In the genomic region with DNA sequence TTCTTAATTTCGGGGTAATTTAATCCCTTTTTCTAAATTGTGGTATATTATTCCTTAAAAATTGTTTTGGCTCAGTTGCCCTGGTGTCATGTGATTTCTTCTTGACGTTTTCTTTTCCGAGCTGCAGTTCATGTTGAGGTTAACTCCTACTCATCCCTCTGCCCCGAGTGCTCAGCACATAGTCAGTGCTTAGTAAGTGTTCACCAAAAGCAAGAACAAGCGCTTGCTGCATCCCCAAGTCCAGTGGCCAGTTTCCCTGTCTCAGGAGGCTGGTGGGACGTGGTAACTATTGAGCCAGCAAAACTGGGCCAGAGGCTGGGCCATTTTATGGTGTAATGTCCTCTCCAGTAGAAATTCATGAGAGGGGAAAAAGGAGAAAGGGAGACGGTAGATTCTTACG, we compare ENCODE assay signal across 23 cellular contexts. TPM values are rescaled to one million over a fixed set of nuclear protein-coding genes. Genes with fewer than 3 reads are reported as not detected.
DNase-seq lines count a peak whose midpoint lies in the region; ATAC-seq and TF ChIP-seq lines count a peak whose summit lies in the region.
"Had no signal": no experiment of that assay in that cellular context is flagged by ENCODE, and none has a peak within 500 bp of the region (broad histone marks: within the 10 kb centered on the region; RNA-seq: fewer than 3 reads in every experiment).

No MANE protein-coding gene starts in this region.

- ATAC-seq in GM23338 (no peak), activated B cell treated with CpG ODN at 0.5 μM for 24 hours (ENCODE audit: low read depth) (no peak)
- ATAC-seq: CD8-positive, alpha-beta T cell; effector memory CD8-positive, alpha-beta T cell had no signal

- H3K4me1 Mint-ChIP-seq in GM23338 (peaks cover 55% of the 10 kb centered on the region), activated B cell treated with CpG ODN at 0.5 μM for 24 hours (peaks cover 83% of the 10 kb centered on the region), glutamatergic neuron (ENCODE audit: low read depth, unreplicated experiment) (peaks cover 58% of the 10 kb centered on the region)
- no peaks in the 10 kb centered on the region for H3K4me1 Mint-ChIP-seq in CD4-positive, alpha-beta memory T cell

- peaks cover 30% of the 10 kb centered on the region for H4K20me1 ChIP-seq in GM23338 (replicated peaks; ENCODE audit: insufficient read depth)

- CTCF ChIA-PET in activated B cell treated with CpG ODN at 0.5 μM for 24 hours (lab: Charles Lee) = no interaction called here
- CTCF ChIA-PET in CD4-positive, alpha-beta memory T cell (lab: Charles Lee; ENCODE audit: partially characterized antibody) = no interaction called here

- no peaks in the 10 kb centered on the region for H3K9me2 ChIP-seq in GM23338 (ENCODE audit: insufficient read depth)

- intact Hi-C loops in activated B cell treated with CpG ODN at 0.5 μM for 24 hours (cut with micrococcal nuclease) (loop anchor here (1.0 kb wide), 1 partner anchor 8 kb away; no protein-coding TSS in a partner anchor), spleen (cut with DNase I; ENCODE audit: low total_unique reads) (no loop called here)
- intact Hi-C loops in CD4-positive, alpha-beta memory T cell (cut with micrococcal nuclease) = no loop called here

- H3K4me2 ChIP-seq in GM23338 = no peak overlapping the region

- H3K9me3 Mint-ChIP-seq in GM23338 = peaks cover 10% of the 10 kb centered on the region; the same call in 2 of the 3 replicates
- peaks cover 5% of the 10 kb centered on the region for H3K9me3 Mint-ChIP-seq in activated B cell treated with CpG ODN at 0.5 μM for 24 hours
- peaks cover 23% of the 10 kb centered on the region for H3K9me3 Mint-ChIP-seq in glutamatergic neuron (ENCODE audit: unreplicated experiment)
- peaks cover 0 to 6% (median under 1%) of the 10 kb centered on the region in 8 donors for H3K9me3 Mint-ChIP-seq in CD4-positive, alpha-beta memory T cell
- H3K9me3 Mint-ChIP-seq: activated naive CD4-positive, alpha-beta T cell treated with anti-CD3 and anti-CD28 coated beads for 36 hours had no signal

- H3K9me3 ChIP-seq in stomach smooth muscle (ENCODE audit: control insufficient read depth in 2 of 2, low read length in 2 of 2) (peaks cover 0 to 3% of the 10 kb centered on the region in 2 donors), spleen (peaks cover 0 to 11% (median 7%) of the 10 kb centered on the region in 8 donors)
- peaks cover 0 to 2% of the 10 kb centered on the region in 2 donors for H3K9me3 ChIP-seq in CD4-positive, alpha-beta memory T cell (ENCODE audit: control insufficient read depth in 1 of 2, low read length in 2 of 2)
- H3K9me3 ChIP-seq: colonic mucosa, Peyer's patch had no signal

- H2AFZ ChIP-seq in GM23338 = no peak overlapping the region

- H3K4me3 Mint-ChIP-seq in GM23338 (no peak overlapping the region), activated B cell treated with CpG ODN at 0.5 μM for 24 hours (no peak overlapping the region), glutamatergic neuron (ENCODE audit: unreplicated experiment) (peak overlapping the region; percentile 57)
- H3K4me3 Mint-ChIP-seq in CD4-positive, alpha-beta memory T cell = no peak overlapping the region
- H3K4me3 Mint-ChIP-seq: activated naive CD4-positive, alpha-beta T cell treated with anti-CD3 and anti-CD28 coated beads for 36 hours; CD8-positive, alpha-beta T cell; effector memory CD8-positive, alpha-beta T cell had no signal

- WGBS in spleen, 5 donors = 78 to 90% (median 83%) methylated on average over 8 of the region's 8 CpGs

- H3K79me2 ChIP-seq in GM23338 (replicated peaks; ENCODE audit: insufficient read depth) = peaks cover 100% of the 10 kb centered on the region

- no peak for TF ChIP-seq POLR2A in spleen (IDR thresholded peaks at IDR 0.05)

- no peaks in the 10 kb centered on the region for H3F3A ChIP-seq in GM23338 (replicated peaks; ENCODE audit: low read depth)

- H3K27ac Mint-ChIP-seq in GM23338 (peak overlapping the region; percentile 48; the same call in 1 of the 2 replicates), activated B cell treated with CpG ODN at 0.5 μM for 24 hours (peak overlapping the region; percentile 85), glutamatergic neuron (ENCODE audit: unreplicated experiment) (peak overlapping the region; percentile 99)
- H3K27ac Mint-ChIP-seq in CD4-positive, alpha-beta memory T cell = no peak overlapping the region
- H3K27ac Mint-ChIP-seq: activated naive CD4-positive, alpha-beta T cell treated with anti-CD3 and anti-CD28 coated beads for 36 hours; CD8-positive, alpha-beta T cell had no signal

- no peak overlapping the region for H3K27ac ChIP-seq in GM23338 (ENCODE audit: low read depth)
- H3K27ac ChIP-seq in stomach smooth muscle (ENCODE audit: low read length) = peak overlapping the region; percentile 68
- peak overlapping the region in 1 of 8 donors; percentile 84 for H3K27ac ChIP-seq in spleen
- H3K27ac ChIP-seq in CD4-positive, alpha-beta memory T cell (ENCODE audit: low read depth, low read length) = no peak overlapping the region
- H3K27ac ChIP-seq: SJCRH30 had no signal

- H3K4me3 ChIP-seq in GM23338 (no peak overlapping the region), stomach smooth muscle (ENCODE audit: low read length in 2 of 2) (no peak overlapping the region), spleen (no peak overlapping the region)
- H3K4me3 ChIP-seq in CD4-positive, alpha-beta memory T cell (ENCODE audit: low read length in 2 of 2) = no peak overlapping the region
- H3K4me3 ChIP-seq: colonic mucosa, Peyer's patch, SJCRH30 had no signal

- no peak overlapping the region for H3K9ac ChIP-seq in stomach smooth muscle (ENCODE audit: low read length in 2 of 2)

- POLR2A ChIA-PET in activated B cell treated with CpG ODN at 0.5 μM for 24 hours (lab: Charles Lee) = interaction anchor here (2.7 kb wide), 1 partner anchor 11 kb away, joined by 31 read pairs; no protein-coding TSS in a partner anchor
- POLR2A ChIA-PET in CD4-positive, alpha-beta memory T cell (lab: Charles Lee; ENCODE audit: partially characterized antibody) = no interaction called here

- no peak for TF ChIP-seq CTCF in GM23338 (conservative IDR thresholded peaks at IDR 0.05; ENCODE audit: low read depth in 2 of 2)
- TF ChIP-seq CTCF in activated B cell treated with CpG ODN at 0.5 μM for 24 hours (IDR thresholded peaks at IDR 0.05) = no peak
- no peak for TF ChIP-seq CTCF in glutamatergic neuron (IDR thresholded peaks at IDR 0.05; ENCODE audit: partially characterized antibody, unreplicated experiment)
- TF ChIP-seq CTCF in spleen (IDR thresholded peaks at IDR 0.05 in 8 of 11, conservative IDR thresholded peaks at IDR 0.05 in 3 of 11) = no peak

- H3K4me1 ChIP-seq in GM23338 (ENCODE audit: insufficient read depth) = peaks cover 36% of the 10 kb centered on the region
- H3K4me1 ChIP-seq in stomach smooth muscle (ENCODE audit: control insufficient read depth, insufficient read depth, low read length) = peaks cover 29% of the 10 kb centered on the region
- H3K4me1 ChIP-seq in spleen = peaks cover 13 to 69% (median 49%) of the 10 kb centered on the region in 6 donors
- H3K4me1 ChIP-seq in CD4-positive, alpha-beta memory T cell (ENCODE audit: insufficient read depth, low read length) = no peaks in the 10 kb centered on the region
- H3K4me1 ChIP-seq: SJCRH30 had no signal

- H3K36me3 Mint-ChIP-seq in GM23338 (ENCODE audit: low read depth) (peaks cover 20% of the 10 kb centered on the region), activated B cell treated with CpG ODN at 0.5 μM for 24 hours (ENCODE audit: low read depth) (peaks cover 15% of the 10 kb centered on the region), glutamatergic neuron (ENCODE audit: unreplicated experiment) (peaks cover 13% of the 10 kb centered on the region)
- H3K36me3 Mint-ChIP-seq in CD4-positive, alpha-beta memory T cell = peaks cover 0 to 3% of the 10 kb centered on the region in 2 donors
- H3K36me3 Mint-ChIP-seq: CD8-positive, alpha-beta T cell had no signal

- H3K36me3 ChIP-seq in GM23338 (ENCODE audit: insufficient read depth) = no peaks in the 10 kb centered on the region
- H3K36me3 ChIP-seq in stomach smooth muscle (ENCODE audit: control insufficient read depth in 2 of 2, insufficient read depth in 2 of 2, low read length in 2 of 2) = no peaks in the 10 kb centered on the region
- no peaks in the 10 kb centered on the region for H3K36me3 ChIP-seq in spleen
- H3K36me3 ChIP-seq in CD4-positive, alpha-beta memory T cell (ENCODE audit: insufficient read depth, low read length) = no peaks in the 10 kb centered on the region
- H3K36me3 ChIP-seq: colonic mucosa, Peyer's patch, SJCRH30 had no signal

- DNase-seq in GM23338 (ENCODE audit: low spot score) (no peak), activated B cell treated with CpG ODN at 0.5 μM for 24 hours (no peak), glutamatergic neuron (no peak), spleen (no peak), LoVo (ENCODE audit: low spot score) (no peak)
- no peak for DNase-seq in CD4-positive, alpha-beta memory T cell
- DNase-seq: activated CD4-positive, alpha-beta T cell treated with anti-CD3 and anti-CD28 coated beads for 48 hours; activated naive CD4-positive, alpha-beta T cell treated with anti-CD3 and anti-CD28 coated beads for 36 hours; amniotic stem cell; CD8-positive, alpha-beta T cell; colonic mucosa; DMS53; effector memory CD8-positive, alpha-beta T cell; GDM1; GOT3; kidney; MV-4-11; NCI-H187; NCI-H524 treated with DMSO at 0.1 percent for 48 hours; NK-92 treated with Interleukin-12 subunit alpha and Interleukin-12 subunit beta, amount 100 ng/mL, for 24 hours; Peyer's patch; SJCRH30 had no signal

- no peaks in the 10 kb centered on the region for H3K27me3 ChIP-seq in GM23338 (ENCODE audit: insufficient read depth)
- no peaks in the 10 kb centered on the region for H3K27me3 ChIP-seq in stomach smooth muscle (ENCODE audit: control insufficient read depth in 1 of 2, insufficient read depth in 2 of 2, low read length in 2 of 2)
- H3K27me3 ChIP-seq in spleen (replicated peaks in 1 of 7) = no peaks in the 10 kb centered on the region
- H3K27me3 ChIP-seq in CD4-positive, alpha-beta memory T cell (ENCODE audit: insufficient read depth, low read length) = no peaks in the 10 kb centered on the region
- H3K27me3 ChIP-seq: colonic mucosa, Peyer's patch, SJCRH30 had no signal

- peaks cover 5% of the 10 kb centered on the region for H3K27me3 Mint-ChIP-seq in GM23338 (ENCODE audit: insufficient read depth, low read depth, poor library complexity)
- no peaks in the 10 kb centered on the region for H3K27me3 Mint-ChIP-seq in activated B cell treated with CpG ODN at 0.5 μM for 24 hours
- H3K27me3 Mint-ChIP-seq in glutamatergic neuron (ENCODE audit: unreplicated experiment) = peaks cover 5% of the 10 kb centered on the region
- H3K27me3 Mint-ChIP-seq in CD4-positive, alpha-beta memory T cell = peaks cover 1 to 8% of the 10 kb centered on the region in 2 donors

TF ChIP-seq in GM23338, 12 proteins besides CTCF, POLR2A, EP300 and RAD21 (continues in another document):
- TF ChIP-seq JUNB (IDR thresholded peaks at IDR 0.05; ENCODE audit: unreplicated experiment) = no peak

RNA-seq across cellular contexts. Expression of a gene that starts 23.3 kb away (rescaled TPM):
- total RNA-seq in GM23338 (2014; rRNA removed; shearing (Covaris generic)) = 83.7 and 113 TPM in 2 replicates
- 13.8 and 14.9 TPM in 2 replicates for polyA plus RNA-seq in GM23338 (2016; fragmentation: Nextera tagmentation; extraction: Ambion mirVana)
- 191 and 223 TPM in 2 replicates for total RNA-seq in activated B cell treated with CpG ODN at 0.5 μM for 24 hours
- total RNA-seq in glutamatergic neuron (ENCODE audit: unreplicated experiment) = 281 TPM
- total RNA-seq in spleen = 100 to 1,000 TPM; 139 to 280 (median 214) TPM
- 10 to 100 TPM; 21.5 to 63.1 (median 55.2) TPM for polyA plus RNA-seq in spleen
- total RNA-seq in CD4-positive, alpha-beta memory T cell = 10 to 100 TPM in 1 of 2 experiments, 1 to 10 TPM in 1; 9.7 to 11.5 TPM
- under 1 TPM in 1 of 2 donors, not detected in 1; 0.09 TPM for polyA plus RNA-seq in CD4-positive, alpha-beta memory T cell

Comparison
In these comparisons a context has a peak if more than half of its experiments do, and no peak if none do; other contexts are left out.
1. H3K27ac Mint-ChIP-seq: peak in GM23338 (single experiment), activated B cell treated with CpG ODN at 0.5 μM for 24 hours (single experiment) and glutamatergic neuron (single experiment); none in CD4-positive, alpha-beta memory T cell (0 of 7).